Comparison of ENCODE assay signal across 2 cellular contexts in the genomic region with DNA sequence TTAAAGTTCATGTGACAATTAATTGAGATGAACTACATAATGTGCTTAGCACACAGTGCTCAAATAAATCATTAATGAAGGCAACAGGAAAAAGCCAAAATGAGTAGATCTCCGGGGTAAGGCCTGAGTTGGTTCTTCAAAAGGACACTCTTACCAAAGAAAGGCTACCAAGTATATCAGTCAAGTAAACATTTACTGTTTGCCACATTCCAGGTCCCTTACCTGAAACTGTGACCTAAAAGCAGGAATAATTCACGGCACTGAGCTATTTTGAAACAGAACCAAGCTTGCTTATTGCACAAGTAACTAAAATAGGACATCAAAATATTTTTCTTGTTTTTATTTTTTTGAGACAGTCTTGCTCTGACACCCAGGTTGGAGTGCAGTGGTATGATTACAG.
TF ChIP-seq lines count a peak whose summit lies in the region.

No MANE protein-coding gene starts in this region.

TF ChIP-seq in SK-N-SH, 30 proteins besides CTCF, POLR2A, EP300 and RAD21:
- no peak for TF ChIP-seq USF1 (IDR thresholded peaks at IDR 0.05; ENCODE audit: borderline replicate concordance, low read depth)
- no peak for TF ChIP-seq NFIC (IDR thresholded peaks at IDR 0.05; ENCODE audit: borderline replicate concordance)
- TF ChIP-seq PBX3 (IDR thresholded peaks at IDR 0.05) = no peak
- TF ChIP-seq RCOR1 (IDR thresholded peaks at IDR 0.05; ENCODE audit: low read length) = no peak
- TF ChIP-seq GABPA (IDR thresholded peaks at IDR 0.05; ENCODE audit: low read depth) = no peak
- TF ChIP-seq MEF2A (IDR thresholded peaks at IDR 0.05; ENCODE audit: borderline replicate concordance, low read depth) = no peak
- no peak for TF ChIP-seq JUND (IDR thresholded peaks at IDR 0.05)

TF ChIP-seq in SK-N-SH treated with all-trans-retinoic acid at 6 μM for 48 hours, 23 proteins besides CTCF, POLR2A, EP300 and RAD21:
- TF ChIP-seq, protein P1, sequence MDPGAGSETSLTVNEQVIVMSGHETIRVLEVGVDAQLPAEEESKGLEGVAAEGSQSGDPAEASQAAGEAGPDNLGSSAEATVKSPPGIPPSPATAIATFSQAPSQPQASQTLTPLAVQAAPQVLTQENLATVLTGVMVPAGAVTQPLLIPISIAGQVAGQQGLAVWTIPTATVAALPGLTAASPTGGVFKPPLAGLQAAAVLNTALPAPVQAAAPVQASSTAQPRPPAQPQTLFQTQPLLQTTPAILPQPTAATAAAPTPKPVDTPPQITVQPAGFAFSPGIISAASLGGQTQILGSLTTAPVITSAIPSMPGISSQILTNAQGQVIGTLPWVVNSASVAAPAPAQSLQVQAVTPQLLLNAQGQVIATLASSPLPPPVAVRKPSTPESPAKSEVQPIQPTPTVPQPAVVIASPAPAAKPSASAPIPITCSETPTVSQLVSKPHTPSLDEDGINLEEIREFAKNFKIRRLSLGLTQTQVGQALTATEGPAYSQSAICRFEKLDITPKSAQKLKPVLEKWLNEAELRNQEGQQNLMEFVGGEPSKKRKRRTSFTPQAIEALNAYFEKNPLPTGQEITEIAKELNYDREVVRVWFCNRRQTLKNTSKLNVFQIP (CRISPR knock-in tag; IDR thresholded peaks at IDR 0.05; ENCODE audit: borderline replicate concordance, low read depth) = no peak
- TF ChIP-seq ESRRG (CRISPR knock-in tag; IDR thresholded peaks at IDR 0.05) (no peak), TOX (CRISPR knock-in tag; IDR thresholded peaks at IDR 0.05; ENCODE audit: borderline replicate concordance) (no peak), CSDC2 (CRISPR knock-in tag; IDR thresholded peaks at IDR 0.05) (no peak), PPARA (CRISPR knock-in tag; IDR thresholded peaks at IDR 0.05; ENCODE audit: borderline replicate concordance) (no peak), TSHZ2 (CRISPR knock-in tag; IDR thresholded peaks at IDR 0.05) (no peak), ZFP3 (CRISPR knock-in tag; IDR thresholded peaks at IDR 0.05) (no peak), ZNF8 (CRISPR knock-in tag; IDR thresholded peaks at IDR 0.05) (no peak), BACH2 (CRISPR knock-in tag; IDR thresholded peaks at IDR 0.05; ENCODE audit: borderline replicate concordance) (no peak), ZC3H10 (CRISPR knock-in tag; IDR thresholded peaks at IDR 0.05) (no peak), CSRNP3 (CRISPR knock-in tag; IDR thresholded peaks at IDR 0.05) (no peak), PATZ1 (CRISPR knock-in tag; IDR thresholded peaks at IDR 0.05; ENCODE audit: borderline replicate concordance) (no peak), GLIS3 (CRISPR knock-in tag; IDR thresholded peaks at IDR 0.05) (no peak), RARB (CRISPR knock-in tag; IDR thresholded peaks at IDR 0.05) (no peak), ZNF70 (CRISPR knock-in tag; IDR thresholded peaks at IDR 0.05) (no peak), ARNTL (CRISPR knock-in tag; IDR thresholded peaks at IDR 0.05; ENCODE audit: borderline replicate concordance, low read depth) (no peak), ISL1 (CRISPR knock-in tag; IDR thresholded peaks at IDR 0.05) (no peak), TCF4 (CRISPR knock-in tag; IDR thresholded peaks at IDR 0.05; ENCODE audit: borderline replicate concordance) (no peak)
- TF ChIP-seq, protein P2, sequence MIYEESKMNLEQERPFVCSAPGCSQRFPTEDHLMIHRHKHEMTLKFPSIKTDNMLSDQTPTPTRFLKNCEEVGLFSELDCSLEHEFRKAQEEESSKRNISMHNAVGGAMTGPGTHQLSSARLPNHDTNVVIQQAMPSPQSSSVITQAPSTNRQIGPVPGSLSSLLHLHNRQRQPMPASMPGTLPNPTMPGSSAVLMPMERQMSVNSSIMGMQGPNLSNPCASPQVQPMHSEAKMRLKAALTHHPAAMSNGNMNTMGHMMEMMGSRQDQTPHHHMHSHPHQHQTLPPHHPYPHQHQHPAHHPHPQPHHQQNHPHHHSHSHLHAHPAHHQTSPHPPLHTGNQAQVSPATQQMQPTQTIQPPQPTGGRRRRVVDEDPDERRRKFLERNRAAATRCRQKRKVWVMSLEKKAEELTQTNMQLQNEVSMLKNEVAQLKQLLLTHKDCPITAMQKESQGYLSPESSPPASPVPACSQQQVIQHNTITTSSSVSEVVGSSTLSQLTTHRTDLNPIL (CRISPR knock-in tag; IDR thresholded peaks at IDR 0.05; ENCODE audit: low read depth) = no peak
